Comparison of ENCODE assay signal across 1 cellular context in genomic region chr12:108814462-108815211, GRCh38.
TF ChIP-seq lines count a peak whose summit lies in the region.

No MANE protein-coding gene starts in this region.

TF ChIP-seq in K562, 482 proteins besides CTCF, POLR2A, EP300 and RAD21 (continued from another document):
- TF ChIP-seq NR0B1 (IDR thresholded peaks at IDR 0.05; ENCODE audit: partially characterized antibody), result no peak
- TF ChIP-seq, protein P1, sequence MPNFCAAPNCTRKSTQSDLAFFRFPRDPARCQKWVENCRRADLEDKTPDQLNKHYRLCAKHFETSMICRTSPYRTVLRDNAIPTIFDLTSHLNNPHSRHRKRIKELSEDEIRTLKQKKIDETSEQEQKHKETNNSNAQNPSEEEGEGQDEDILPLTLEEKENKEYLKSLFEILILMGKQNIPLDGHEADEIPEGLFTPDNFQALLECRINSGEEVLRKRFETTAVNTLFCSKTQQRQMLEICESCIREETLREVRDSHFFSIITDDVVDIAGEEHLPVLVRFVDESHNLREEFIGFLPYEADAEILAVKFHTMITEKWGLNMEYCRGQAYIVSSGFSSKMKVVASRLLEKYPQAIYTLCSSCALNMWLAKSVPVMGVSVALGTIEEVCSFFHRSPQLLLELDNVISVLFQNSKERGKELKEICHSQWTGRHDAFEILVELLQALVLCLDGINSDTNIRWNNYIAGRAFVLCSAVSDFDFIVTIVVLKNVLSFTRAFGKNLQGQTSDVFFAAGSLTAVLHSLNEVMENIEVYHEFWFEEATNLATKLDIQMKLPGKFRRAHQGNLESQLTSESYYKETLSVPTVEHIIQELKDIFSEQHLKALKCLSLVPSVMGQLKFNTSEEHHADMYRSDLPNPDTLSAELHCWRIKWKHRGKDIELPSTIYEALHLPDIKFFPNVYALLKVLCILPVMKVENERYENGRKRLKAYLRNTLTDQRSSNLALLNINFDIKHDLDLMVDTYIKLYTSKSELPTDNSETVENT (CRISPR knock-in tag; IDR thresholded peaks at IDR 0.05), result 0 out of 2 replicates have a peak, but pooled peaks have one; percentile 25
- no peak for TF ChIP-seq XRCC5 (IDR thresholded peaks at IDR 0.05; ENCODE audit: low read depth, low read length)
